12 cellular contexts compared by ENCODE assay signal in the genomic region with DNA sequence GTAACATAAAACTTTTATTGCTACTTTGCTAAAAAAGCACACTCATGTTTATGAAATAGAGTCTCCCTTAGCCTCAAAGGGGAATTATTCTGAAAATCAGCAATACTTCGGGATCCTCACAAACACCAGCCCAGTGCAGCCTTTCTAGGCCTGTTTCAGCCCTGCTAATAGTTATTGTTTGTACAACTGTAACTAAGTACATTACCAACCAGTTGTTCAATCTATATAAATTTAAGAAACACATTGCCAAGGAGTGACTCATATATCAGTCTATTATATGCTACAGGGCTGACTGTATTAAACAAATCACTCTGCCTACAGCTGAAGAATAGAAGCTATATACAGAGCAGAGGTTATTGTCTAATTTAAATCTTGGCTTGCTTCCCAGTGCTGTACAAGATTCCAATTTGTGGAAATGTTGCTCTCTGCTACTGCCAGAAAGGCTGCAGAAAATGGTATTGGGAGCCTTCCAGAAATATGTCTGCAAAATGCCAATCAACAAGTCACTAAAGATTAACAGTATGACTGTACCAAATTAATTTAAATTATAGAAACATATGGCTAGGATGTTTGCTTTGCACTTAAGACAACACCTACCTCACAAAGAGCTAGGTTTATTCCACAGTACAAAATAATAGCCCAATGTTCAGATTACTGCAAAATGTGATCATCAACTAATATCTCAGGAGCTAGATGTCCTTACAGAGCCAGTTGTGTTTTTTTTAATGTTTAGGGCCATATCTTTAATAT. TPM values are rescaled to one million over a fixed set of nuclear protein-coding genes. Genes with fewer than 3 reads are reported as not detected.
A peak's percentile ranks its signal among the peaks of the same experiment; 100 is the strongest.
DNase-seq lines count a peak whose midpoint lies in the region; FAIRE-seq and TF ChIP-seq lines count a peak whose summit lies in the region.
"Had no signal": no experiment of that assay in that cellular context is flagged by ENCODE, and none has a peak within 500 bp of the region (broad histone marks: within the 10 kb centered on the region; RNA-seq: fewer than 3 reads in every experiment).

No MANE protein-coding gene starts in this region.

- H3K23ac ChIP-seq in trophoblast cell (ENCODE audit: low read length), result no peak overlapping the region

- H4K12ac ChIP-seq in trophoblast cell (ENCODE audit: low read depth, low read length), result no peak overlapping the region

- intact Hi-C loops in dorsolateral prefrontal cortex (cut with DNase I), result loop anchor here in 1 of 2 donors (10.0 kb wide), 1 partner anchor 432 kb away; no protein-coding TSS in a partner anchor

- no peak overlapping the region for H3K4me2 ChIP-seq in trophoblast cell (ENCODE audit: low read length)

- H3K79me1 ChIP-seq in trophoblast cell (ENCODE audit: low read length), result no peaks in the 10 kb centered on the region

- H3K9me3 ChIP-seq in small intestine (ENCODE audit: control insufficient read depth, low read depth), result no peaks in the 10 kb centered on the region
- no peaks in the 10 kb centered on the region for H3K9me3 ChIP-seq in trophoblast cell (ENCODE audit: insufficient read depth, low read depth, low read length)

- H2BK5ac ChIP-seq in trophoblast cell (ENCODE audit: low read depth, low read length, poor library complexity), result no peak overlapping the region

- no peak overlapping the region for H3K4ac ChIP-seq in trophoblast cell (ENCODE audit: low read depth, low read length)

- H2AK5ac ChIP-seq in trophoblast cell (ENCODE audit: low read length), result no peak overlapping the region

- H3K18ac ChIP-seq in trophoblast cell (ENCODE audit: low read length), result no peak overlapping the region

- H3K79me2 ChIP-seq in trophoblast cell (ENCODE audit: control insufficient read depth, insufficient read depth, low read length, poor library complexity), result no peaks in the 10 kb centered on the region

- H4K8ac ChIP-seq in trophoblast cell (ENCODE audit: low read depth, low read length), result no peak overlapping the region

- TF ChIP-seq CTCF in dorsolateral prefrontal cortex (IDR thresholded peaks at IDR 0.05 in 54 of 56, conservative IDR thresholded peaks at IDR 0.05 in 2 of 56; ENCODE audit: low read depth in 1 of 56, partially characterized antibody in 56 of 56) (no peak), D721Med (IDR thresholded peaks at IDR 0.05; ENCODE audit: insufficient read depth, missing control alignments) (no peak)

- no peaks in the 10 kb centered on the region for H3K36me3 ChIP-seq in small intestine (ENCODE audit: control insufficient read depth in 2 of 2, insufficient read depth in 2 of 2, low read length in 2 of 2)
- H3K36me3 ChIP-seq in trophoblast cell (ENCODE audit: control insufficient read depth in 1 of 2, insufficient read depth in 2 of 2, low read length in 2 of 2), result no peaks in the 10 kb centered on the region

- H2AFZ ChIP-seq in trophoblast cell (ENCODE audit: insufficient read depth, low read length, poor library complexity), result no peak overlapping the region

- 3 to 49% (median 33%) methylated on average over 1 of the region's 1 CpG for WGBS in small intestine, 3 donors
- WGBS in trophoblast cell (ENCODE audit: extremely low coverage, insufficient coverage, insufficient read length), result no CpG with 5 or more reads among the region's 1 CpG

- no peak overlapping the region for H3K9ac ChIP-seq in trophoblast cell (ENCODE audit: low read length)

- H3K27ac ChIP-seq in dorsolateral prefrontal cortex, result peak overlapping the region in 53 of 59 donors; percentile 3 to 91 (median 74)
- H3K27ac ChIP-seq in small intestine (ENCODE audit: low read depth in 1 of 2, low read length in 1 of 2), result no peak overlapping the region
- H3K27ac ChIP-seq in trophoblast cell (ENCODE audit: low read depth, low read length), result no peak overlapping the region
- H3K27ac ChIP-seq: HL-60 had no signal

- no peak overlapping the region for H3K14ac ChIP-seq in trophoblast cell (ENCODE audit: low read length)

- DNase-seq in NCI-H1092 treated with DMSO at 0.1 percent for 48 hours (lab: John Stamatoyannopoulos, UW), result peak; percentile 98
- peak; percentile 25 for DNase-seq in NCI-H510A (lab: John Stamatoyannopoulos, UW)
- DNase-seq in dorsolateral prefrontal cortex, result no peak
- peak; percentile 81 for DNase-seq in small intestine
- DNase-seq in D721Med (ENCODE audit: insufficient read length, low spot score), result no peak
- DNase-seq in trophoblast cell, result no peak
- DNase-seq in OCI-M1 (lab: John Stamatoyannopoulos, UW), result no peak
- DNase-seq in erythroblast (lab: John Stamatoyannopoulos, UW), result no peak
- DNase-seq: naive B cell; stimulated activated naive CD8-positive, alpha-beta T cell treated with anti-CD3 and anti-CD28 coated beads, Interleukin-15, amount 100 ng/mL, for 72 hours had no signal

- H3K4me3 ChIP-seq in dorsolateral prefrontal cortex (peak overlapping the region in 2 of 59 donors; percentile 26 to 36), small intestine (ENCODE audit: low read depth in 1 of 2, low read length in 2 of 2) (no peak overlapping the region), trophoblast cell (ENCODE audit: low read depth, low read length) (no peak overlapping the region)

- H4K91ac ChIP-seq in trophoblast cell (ENCODE audit: low read depth, low read length), result no peak overlapping the region

- TF ChIP-seq POLR2A in erythroblast (IDR thresholded peaks at IDR 0.05; ENCODE audit: low read length), result no peak

- FAIRE-seq in small intestine (lab: Jason Lieb, UNC) (peak; percentile 39), D721Med (lab: Jason Lieb, UNC) (no peak)

- H3K4me1 ChIP-seq in small intestine (ENCODE audit: control insufficient read depth in 2 of 2, insufficient read depth in 1 of 2, low read depth in 1 of 2, low read length in 1 of 2) (peaks cover 0 to 3% of the 10 kb centered on the region in 2 donors), trophoblast cell (ENCODE audit: control insufficient read depth in 1 of 2, insufficient read depth in 2 of 2, low read length in 2 of 2) (no peaks in the 10 kb centered on the region)

- H3K27me3 ChIP-seq in dorsolateral prefrontal cortex (peaks cover 0 to 3% (median 0%) of the 10 kb centered on the region in 45 donors), small intestine (ENCODE audit: control insufficient read depth in 2 of 2, insufficient read depth in 2 of 2, low read length in 2 of 2) (no peaks in the 10 kb centered on the region), trophoblast cell (ENCODE audit: insufficient read depth, low read length) (no peaks in the 10 kb centered on the region)

- no peak overlapping the region for H2BK120ac ChIP-seq in trophoblast cell (ENCODE audit: insufficient read depth, low read length, poor library complexity)

- H2BK12ac ChIP-seq in trophoblast cell (ENCODE audit: low read length), result no peak overlapping the region

RNA-seq across cellular contexts. Expression of gene TOX3, which starts 49.7 kb away (rescaled TPM):
- total RNA-seq in dorsolateral prefrontal cortex, result 10 to 100 TPM in 6 of 120 experiments, 1 to 10 TPM in 114; 2.1 to 13.9 (median 6.0) TPM
- polyA plus RNA-seq in small intestine, result 10 to 100 TPM in 1 of 3 donors, 1 to 10 TPM in 2; 8.9 to 10.5 (median 9.0) TPM
- 0.14 and 0.15 TPM in 2 replicates for polyA plus RNA-seq in trophoblast cell (2013)
- total RNA-seq: activated T-helper 17 cell treated with anti-CD3 and anti-CD28 coated beads, Interleukin-2, amount 50 U/mL, for 72 hours had no signal

Comparison
In these comparisons a context has a peak if more than half of its experiments do, and no peak if none do; other contexts are left out.
1. DNase-seq: peak in NCI-H1092 treated with DMSO at 0.1 percent for 48 hours (single experiment), NCI-H510A (single experiment) and small intestine (single experiment); none in dorsolateral prefrontal cortex (0 of 10), D721Med (single experiment), trophoblast cell (0 of 2), OCI-M1 (single experiment) and erythroblast (0 of 2).
2. H3K27ac ChIP-seq: peak in dorsolateral prefrontal cortex (53 of 59); none in small intestine (0 of 2) and trophoblast cell (single experiment).